18 cellular contexts compared by ENCODE assay signal in the genomic region with DNA sequence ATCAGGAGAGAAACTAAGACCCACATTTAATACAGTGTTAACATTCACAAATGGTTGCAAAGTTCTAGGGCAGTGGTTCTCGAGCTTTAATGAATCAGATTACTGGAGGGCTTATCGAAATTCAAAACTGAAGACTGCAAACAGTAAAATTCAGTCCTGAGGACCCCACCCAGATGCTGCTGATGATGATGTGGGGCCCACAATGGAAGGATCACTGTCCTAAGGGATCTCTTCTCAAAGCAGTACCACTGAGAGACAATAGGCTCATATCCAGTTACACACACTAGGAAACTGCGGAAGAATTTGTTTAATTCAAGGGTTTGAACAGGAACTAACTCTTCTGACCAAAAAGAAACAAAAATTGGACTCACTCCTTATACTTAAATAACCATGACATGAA. TPM values are rescaled to one million over a fixed set of nuclear protein-coding genes. Genes with fewer than 3 reads are reported as not detected.
DNase-seq lines count a peak whose midpoint lies in the region; ATAC-seq, FAIRE-seq and TF ChIP-seq lines count a peak whose summit lies in the region.
"Had no signal": no experiment of that assay in that cellular context is flagged by ENCODE, and none has a peak within 500 bp of the region (broad histone marks: within the 10 kb centered on the region; RNA-seq: fewer than 3 reads in every experiment).

No MANE protein-coding gene starts in this region.

- H3K9me3 Mint-ChIP-seq in activated CD4-positive, alpha-beta T cell treated with anti-CD3 and anti-CD28 coated beads for 36 hours (ENCODE audit: low read depth) = no peaks in the 10 kb centered on the region
- no peaks in the 10 kb centered on the region for H3K9me3 Mint-ChIP-seq in GM23338
- no peaks in the 10 kb centered on the region for H3K9me3 Mint-ChIP-seq in nephron progenitor cell

- no peaks in the 10 kb centered on the region for H3K9me2 ChIP-seq in GM23338 (ENCODE audit: insufficient read depth)

- no peak overlapping the region for H3K4me3 ChIP-seq in GM23338
- no peak overlapping the region for H3K4me3 ChIP-seq in bronchial epithelial cell (ENCODE audit: low read depth, low read length)
- H3K4me3 ChIP-seq: K562, PC-9 had no signal

- peaks cover 23% of the 10 kb centered on the region for H3K4me1 Mint-ChIP-seq in activated CD4-positive, alpha-beta T cell treated with anti-CD3 and anti-CD28 coated beads for 36 hours
- H3K4me1 Mint-ChIP-seq in GM23338 (peaks cover 37% of the 10 kb centered on the region), nephron progenitor cell (peaks cover 61% of the 10 kb centered on the region)

- 0 out of 2 replicates have a peak, but pooled peaks cover 3% of the 10 kb centered on the region for H4K20me1 ChIP-seq in GM23338 (replicated peaks; ENCODE audit: insufficient read depth)

- H3K36me3 ChIP-seq in GM23338 (ENCODE audit: insufficient read depth) (peaks cover 4% of the 10 kb centered on the region), bronchial epithelial cell (ENCODE audit: control insufficient read depth, insufficient read depth, low read length) (peaks cover 1% of the 10 kb centered on the region)

- no peak for DNase-seq in activated CD4-positive, alpha-beta T cell treated with anti-CD3 and anti-CD28 coated beads for 36 hours
- DNase-seq in activated CD4-positive, alpha-beta T cell treated with anti-CD3 and anti-CD28 coated beads, Interleukin-2, amount 50 U/mL, for 48 hours = no peak
- no peak for DNase-seq in GM23338 (ENCODE audit: low spot score)
- DNase-seq in bronchial epithelial cell (ENCODE audit: low read depth) = no peak
- DNase-seq in nephron progenitor cell = no peak
- no peak for DNase-seq in NCI-H748 (lab: John Stamatoyannopoulos, UW; ENCODE audit: unreplicated experiment)
- no peak for DNase-seq in KBM-7
- DNase-seq: 8988T, C1 segment of cervical spinal cord, NCI-H1048, NCI-H146, NCI-H2081 treated with DMSO at 0.1 percent for 48 hours, NCI-H226, NCI-H748 treated with DMSO at 0.1 percent for 48 hours, PC-9 had no signal

- FAIRE-seq in bronchial epithelial cell (lab: Jason Lieb, UNC) = peak; percentile 55
- FAIRE-seq: K562 had no signal

- intact Hi-C loops in activated CD4-positive, alpha-beta T cell treated with anti-CD3 and anti-CD28 coated beads for 36 hours (cut with DNase I, micrococcal nuclease) = no loop called here

- peaks cover 18% of the 10 kb centered on the region for H3K4me1 ChIP-seq in GM23338 (ENCODE audit: insufficient read depth)

- CTCF ChIA-PET in activated CD4-positive, alpha-beta T cell treated with anti-CD3 and anti-CD28 coated beads for 36 hours (lab: Charles Lee) = no interaction called here

- H3K4me2 ChIP-seq in GM23338 = peak overlapping the region; percentile 35; the same call in 1 of the 2 replicates
- H3K4me2 ChIP-seq: PC-9 had no signal

- H3K4me3 Mint-ChIP-seq in activated CD4-positive, alpha-beta T cell treated with anti-CD3 and anti-CD28 coated beads for 36 hours = no peak overlapping the region
- H3K4me3 Mint-ChIP-seq in GM23338 = no peak overlapping the region
- no peak overlapping the region for H3K4me3 Mint-ChIP-seq in nephron progenitor cell

- H3K27me3 Mint-ChIP-seq in activated CD4-positive, alpha-beta T cell treated with anti-CD3 and anti-CD28 coated beads for 36 hours = no peaks in the 10 kb centered on the region
- H3K27me3 Mint-ChIP-seq in GM23338 (ENCODE audit: insufficient read depth, low read depth, poor library complexity) = no peaks in the 10 kb centered on the region
- no peaks in the 10 kb centered on the region for H3K27me3 Mint-ChIP-seq in nephron progenitor cell (ENCODE audit: low read depth, poor library complexity)

- ATAC-seq in activated CD4-positive, alpha-beta T cell treated with anti-CD3 and anti-CD28 coated beads for 36 hours = no peak
- ATAC-seq in GM23338 (no peak), HG02588 (IDR thresholded peaks at IDR 0.05; ENCODE audit: unreplicated experiment) (no peak)
- ATAC-seq: HCT116, K562 had no signal

- H2AFZ ChIP-seq in GM23338 = no peak overlapping the region
- H2AFZ ChIP-seq: PC-9 had no signal

- H3K27ac Mint-ChIP-seq in activated CD4-positive, alpha-beta T cell treated with anti-CD3 and anti-CD28 coated beads for 36 hours = peak overlapping the region; percentile 13
- no peak overlapping the region for H3K27ac Mint-ChIP-seq in GM23338
- peak overlapping the region; percentile 89 for H3K27ac Mint-ChIP-seq in nephron progenitor cell

- in situ Hi-C loops in KBM-7 (cut with MboI; ENCODE audit: low pct_unique_long_range_greater_than_20kb, low sequenced_read_pairs) = no loop called here

- POLR2A ChIA-PET in activated CD4-positive, alpha-beta T cell treated with anti-CD3 and anti-CD28 coated beads for 36 hours (lab: Charles Lee) = no interaction called here

- H3K79me2 ChIP-seq in GM23338 (replicated peaks; ENCODE audit: insufficient read depth) = peaks cover 17% of the 10 kb centered on the region

- TF ChIP-seq CTCF in GM23338 (conservative IDR thresholded peaks at IDR 0.05; ENCODE audit: low read depth in 2 of 2) (no peak), bronchial epithelial cell (IDR thresholded peaks at IDR 0.05; ENCODE audit: insufficient read depth, low read length, severe bottlenecking) (no peak), nephron progenitor cell (IDR thresholded peaks at IDR 0.05) (no peak)

- H3K36me3 Mint-ChIP-seq in activated CD4-positive, alpha-beta T cell treated with anti-CD3 and anti-CD28 coated beads for 36 hours (ENCODE audit: low read depth) = peaks cover 56% of the 10 kb centered on the region
- peaks cover 35% of the 10 kb centered on the region for H3K36me3 Mint-ChIP-seq in GM23338 (ENCODE audit: low read depth)
- peaks cover 65% of the 10 kb centered on the region for H3K36me3 Mint-ChIP-seq in nephron progenitor cell (ENCODE audit: low read depth)

- H3K27ac ChIP-seq in GM23338 (ENCODE audit: low read depth) = no peak overlapping the region
- H3K27ac ChIP-seq: PC-9 had no signal

- H3K27me3 ChIP-seq in GM23338 (ENCODE audit: insufficient read depth) (no peaks in the 10 kb centered on the region), bronchial epithelial cell (ENCODE audit: control insufficient read depth, insufficient read depth, low read length) (no peaks in the 10 kb centered on the region)

- H3F3A ChIP-seq in GM23338 (replicated peaks; ENCODE audit: low read depth) = no peaks in the 10 kb centered on the region

TF ChIP-seq in GM23338, 12 proteins besides CTCF, POLR2A, EP300 and RAD21 (continues in another document):
- no peak for TF ChIP-seq EZH2phosphoT487 (IDR thresholded peaks at IDR 0.05; ENCODE audit: unreplicated experiment)
- TF ChIP-seq CREB1 (CRISPR knock-in tag; IDR thresholded peaks at IDR 0.05; ENCODE audit: low read depth) = no peak
- TF ChIP-seq EZH2 (IDR thresholded peaks at IDR 0.05; ENCODE audit: low read depth, unreplicated experiment) = no peak

RNA-seq across cellular contexts. Expression of gene DICER1, which starts 31.4 kb away (rescaled TPM):
- total RNA-seq in activated CD4-positive, alpha-beta T cell treated with anti-CD3 and anti-CD28 coated beads for 36 hours = 10 to 100 TPM; 41.6 to 61.1 TPM
- total RNA-seq in GM23338 (2014; rRNA removed; shearing (Covaris generic)) = 52.6 and 59.2 TPM in 2 replicates
- polyA plus RNA-seq in GM23338 (2016; fragmentation: Nextera tagmentation; extraction: Ambion mirVana) = 17.6 and 21.4 TPM in 2 replicates
- 27.6 and 39.8 TPM in 2 replicates for total RNA-seq in bronchial epithelial cell
